23 cellular contexts compared by ENCODE assay signal in the genomic region with DNA sequence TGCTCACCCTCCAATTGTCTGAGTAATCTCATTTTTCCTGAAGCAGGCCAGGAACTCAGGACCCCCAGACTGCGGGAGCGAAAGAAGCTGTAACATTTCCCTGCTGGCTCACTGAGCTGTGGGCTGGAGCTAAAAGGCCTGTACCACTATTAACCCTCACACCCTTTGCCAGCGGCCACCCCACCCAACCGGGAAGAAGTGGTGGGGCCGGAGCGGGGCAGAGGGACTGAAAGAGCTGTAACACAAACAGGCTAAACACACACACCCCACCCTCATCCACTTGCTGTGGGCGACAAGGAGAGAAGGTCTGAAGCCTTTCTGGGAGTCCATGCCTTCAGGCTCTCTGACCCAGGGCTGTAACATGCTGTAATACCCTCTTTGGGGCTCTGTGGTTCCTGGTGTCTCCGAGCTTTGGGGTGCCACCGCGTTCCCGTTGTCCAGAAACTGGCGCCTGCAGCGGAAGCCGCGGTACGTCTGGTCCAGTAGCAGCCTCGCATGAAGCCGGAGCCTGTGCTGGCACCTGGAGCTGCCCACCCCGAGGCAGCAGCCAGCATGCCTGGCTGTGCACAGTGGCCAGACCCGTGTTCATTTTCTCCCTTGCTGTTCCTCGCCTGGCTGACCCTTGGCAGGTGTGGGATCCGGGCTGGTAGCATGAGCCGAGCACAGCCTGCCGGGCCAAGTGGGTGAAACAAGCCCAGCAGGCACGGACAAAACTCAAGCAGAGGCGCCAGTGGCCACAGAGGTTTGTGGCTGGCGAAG.
DNase-seq lines count a peak whose midpoint lies in the region; ATAC-seq, FAIRE-seq and TF ChIP-seq lines count a peak whose summit lies in the region.
"Had no signal": no experiment of that assay in that cellular context is flagged by ENCODE, and none has a peak within 500 bp of the region (broad histone marks: within the 10 kb centered on the region; RNA-seq: fewer than 3 reads in every experiment).

No MANE protein-coding gene starts in this region.

- intact Hi-C loops in lower lobe of right lung (cut with DNase I) (no loop called here), testis (cut with DNase I; ENCODE audit: low total_unique reads) (no loop called here)

- no peak for FAIRE-seq in GM12892 (lab: Jason Lieb, UNC)
- FAIRE-seq: HepG2 had no signal

- TF ChIP-seq CTCF in LNCAP (IDR thresholded peaks at IDR 0.05) = 0 out of 2 replicates have a peak, but pooled peaks have one; percentile 7
- TF ChIP-seq CTCF in lower lobe of right lung (IDR thresholded peaks at IDR 0.05) = no peak
- no peak for TF ChIP-seq CTCF in testis (IDR thresholded peaks at IDR 0.05)
- no peak for TF ChIP-seq CTCF in RWPE1 (conservative IDR thresholded peaks at IDR 0.05; ENCODE audit: low read depth)

- H3K9me3 ChIP-seq in lower lobe of right lung (no peaks in the 10 kb centered on the region), testis (no peaks in the 10 kb centered on the region)
- H3K9me3 ChIP-seq: BE2C had no signal

- TF ChIP-seq POLR2A in testis (IDR thresholded peaks at IDR 0.05) (no peak), GM12892 (IDR thresholded peaks at IDR 0.05; ENCODE audit: low read depth, low read length) (no peak)

- H3K27me3 ChIP-seq in lower lobe of right lung (ENCODE audit: low read depth) (no peaks in the 10 kb centered on the region), testis (no peaks in the 10 kb centered on the region)
- H3K27me3 ChIP-seq: BE2C had no signal

- H3K36me3 ChIP-seq in lower lobe of right lung (no peaks in the 10 kb centered on the region), testis (ENCODE audit: low read depth, missing control alignments) (no peaks in the 10 kb centered on the region)
- H3K36me3 ChIP-seq: BE2C had no signal

- H3K4me3 ChIP-seq in lower lobe of right lung = no peak overlapping the region
- H3K4me3 ChIP-seq in testis = peak overlapping the region; percentile 36 to 54

- CTCF ChIA-PET in RWPE1 (lab: Yijun Ruan, JAX) = no interaction called here

- H3K27ac ChIP-seq in lower lobe of right lung (no peak overlapping the region), testis (no peak overlapping the region), RWPE1 (no peak overlapping the region)
- H3K27ac ChIP-seq: 22Rv1 had no signal

- peak; percentile 57 for DNase-seq in activated effector memory CD4-positive, alpha-beta T cell treated with anti-CD3 and anti-CD28 coated beads, Interleukin-2, amount 50 U/mL, for 16 hours
- no peak for DNase-seq in activated effector memory CD4-positive, alpha-beta T cell treated with Interleukin-2 at 50 U/mL for 16 hours
- DNase-seq in lower lobe of right lung (peak; percentile 30), testis (peak; percentile 15), GM12892 (ENCODE audit: insufficient read length) (no peak), RWPE1 (ENCODE audit: low spot score) (no peak)
- DNase-seq: ACHN; BE2C; Calu3; DMS153; DND-41; Karpas-422; MV-4-11; NCI-H2029; NCI-H446 treated with DMSO at 0.1 percent for 48 hours; NCI-H82; NK-92 treated with Interleukin-12 subunit alpha and Interleukin-12 subunit beta, amount 100 ng/mL, for 24 hours; PC-3; SHP77 had no signal

- POLR2A ChIA-PET in RWPE1 (lab: Yijun Ruan, JAX; ENCODE audit: low non-redundant PET) = no interaction called here

- ATAC-seq in lower lobe of right lung (no peak), SK-N-SH treated with all-trans-retinoic acid at 6 μM for 48 hours (no peak)
- ATAC-seq: HepG2, PC-3 had no signal

- 69 to 82% methylated on average over 12 to 27 of the region's 27 CpGs for WGBS in testis, 2 donors

- H3K4me1 ChIP-seq in lower lobe of right lung = no peaks in the 10 kb centered on the region
- no peaks in the 10 kb centered on the region for H3K4me1 ChIP-seq in testis

TF ChIP-seq in SK-N-SH treated with all-trans-retinoic acid at 6 μM for 48 hours, 23 proteins besides CTCF, POLR2A, EP300 and RAD21:
- TF ChIP-seq TCF4 (CRISPR knock-in tag; IDR thresholded peaks at IDR 0.05; ENCODE audit: borderline replicate concordance) (no peak), CSDC2 (CRISPR knock-in tag; IDR thresholded peaks at IDR 0.05) (no peak), SNAI2 (CRISPR knock-in tag; IDR thresholded peaks at IDR 0.05) (no peak), OSR1 (CRISPR knock-in tag; IDR thresholded peaks at IDR 0.05) (no peak), ZC3H10 (CRISPR knock-in tag; IDR thresholded peaks at IDR 0.05) (no peak), BACH2 (CRISPR knock-in tag; IDR thresholded peaks at IDR 0.05; ENCODE audit: borderline replicate concordance) (no peak), TOX (CRISPR knock-in tag; IDR thresholded peaks at IDR 0.05; ENCODE audit: borderline replicate concordance) (no peak), ARNTL (CRISPR knock-in tag; IDR thresholded peaks at IDR 0.05; ENCODE audit: borderline replicate concordance, low read depth) (no peak), ZFP3 (CRISPR knock-in tag; IDR thresholded peaks at IDR 0.05) (no peak), ZNF565 (CRISPR knock-in tag; conservative IDR thresholded peaks at IDR 0.05; ENCODE audit: low read depth) (no peak), ESRRG (CRISPR knock-in tag; IDR thresholded peaks at IDR 0.05) (no peak), ISL1 (CRISPR knock-in tag; IDR thresholded peaks at IDR 0.05) (no peak), POU6F1 (CRISPR knock-in tag; IDR thresholded peaks at IDR 0.05; ENCODE audit: borderline replicate concordance, low read depth) (no peak)
- TF ChIP-seq, protein P1, sequence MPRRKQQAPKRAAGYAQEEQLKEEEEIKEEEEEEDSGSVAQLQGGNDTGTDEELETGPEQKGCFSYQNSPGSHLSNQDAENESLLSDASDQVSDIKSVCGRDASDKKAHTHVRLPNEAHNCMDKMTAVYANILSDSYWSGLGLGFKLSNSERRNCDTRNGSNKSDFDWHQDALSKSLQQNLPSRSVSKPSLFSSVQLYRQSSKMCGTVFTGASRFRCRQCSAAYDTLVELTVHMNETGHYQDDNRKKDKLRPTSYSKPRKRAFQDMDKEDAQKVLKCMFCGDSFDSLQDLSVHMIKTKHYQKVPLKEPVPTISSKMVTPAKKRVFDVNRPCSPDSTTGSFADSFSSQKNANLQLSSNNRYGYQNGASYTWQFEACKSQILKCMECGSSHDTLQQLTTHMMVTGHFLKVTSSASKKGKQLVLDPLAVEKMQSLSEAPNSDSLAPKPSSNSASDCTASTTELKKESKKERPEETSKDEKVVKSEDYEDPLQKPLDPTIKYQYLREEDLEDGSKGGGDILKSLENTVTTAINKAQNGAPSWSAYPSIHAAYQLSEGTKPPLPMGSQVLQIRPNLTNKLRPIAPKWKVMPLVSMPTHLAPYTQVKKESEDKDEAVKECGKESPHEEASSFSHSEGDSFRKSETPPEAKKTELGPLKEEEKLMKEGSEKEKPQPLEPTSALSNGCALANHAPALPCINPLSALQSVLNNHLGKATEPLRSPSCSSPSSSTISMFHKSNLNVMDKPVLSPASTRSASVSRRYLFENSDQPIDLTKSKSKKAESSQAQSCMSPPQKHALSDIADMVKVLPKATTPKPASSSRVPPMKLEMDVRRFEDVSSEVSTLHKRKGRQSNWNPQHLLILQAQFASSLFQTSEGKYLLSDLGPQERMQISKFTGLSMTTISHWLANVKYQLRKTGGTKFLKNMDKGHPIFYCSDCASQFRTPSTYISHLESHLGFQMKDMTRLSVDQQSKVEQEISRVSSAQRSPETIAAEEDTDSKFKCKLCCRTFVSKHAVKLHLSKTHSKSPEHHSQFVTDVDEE (CRISPR knock-in tag; IDR thresholded peaks at IDR 0.05) = no peak
TF ChIP-seq in SK-N-SH treated with all-trans-retinoic acid at 6 μM for 48 hours: peak in this region for 0.

Comparison
In these comparisons a context has a peak if more than half of its experiments do, and no peak if none do; other contexts are left out.
1. DNase-seq: peak in activated effector memory CD4-positive, alpha-beta T cell treated with anti-CD3 and anti-CD28 coated beads, Interleukin-2, amount 50 U/mL, for 16 hours (single experiment), lower lobe of right lung (single experiment) and testis (single experiment); none in activated effector memory CD4-positive, alpha-beta T cell treated with Interleukin-2 at 50 U/mL for 16 hours (single experiment), GM12892 (single experiment) and RWPE1 (single experiment).